Comparison of ENCODE assay signal across 1 cellular context in genomic region chr9:14812806-14813205, GRCh38.
TF ChIP-seq lines count a peak whose summit lies in the region.

No MANE protein-coding gene starts in this region.

TF ChIP-seq in SK-N-SH, 30 proteins besides CTCF, POLR2A, EP300 and RAD21 (continued from another document):
- no peak for TF ChIP-seq PBX3 (IDR thresholded peaks at IDR 0.05)
- no peak for TF ChIP-seq MEF2A (IDR thresholded peaks at IDR 0.05; ENCODE audit: borderline replicate concordance, low read depth)
- TF ChIP-seq NRF1 (IDR thresholded peaks at IDR 0.05; ENCODE audit: low read depth, low read length): no peak
- TF ChIP-seq IRF3 (IDR thresholded peaks at IDR 0.05; ENCODE audit: low read depth, low read length): no peak
- no peak for TF ChIP-seq GABPA (IDR thresholded peaks at IDR 0.05; ENCODE audit: low read depth)
- no peak for TF ChIP-seq USF1 (IDR thresholded peaks at IDR 0.05; ENCODE audit: borderline replicate concordance, low read depth)
- no peak for TF ChIP-seq MXI1 (IDR thresholded peaks at IDR 0.05; ENCODE audit: low read depth, low read length)
- no peak for TF ChIP-seq CHD2 (IDR thresholded peaks at IDR 0.05; ENCODE audit: low read length, partially characterized antibody)
- TF ChIP-seq NFIC (IDR thresholded peaks at IDR 0.05; ENCODE audit: borderline replicate concordance): no peak
- TF ChIP-seq SMC3 (IDR thresholded peaks at IDR 0.05; ENCODE audit: low read depth, low read length): no peak
- TF ChIP-seq RFX5 (IDR thresholded peaks at IDR 0.05; ENCODE audit: low read length): no peak
- TF ChIP-seq FOXJ3 (CRISPR knock-in tag; IDR thresholded peaks at IDR 0.05): no peak
